Comparison of ENCODE assay signal across 23 cellular contexts in genomic region chr3:56762718-56763117, GRCh38. TPM values are rescaled to one million over a fixed set of nuclear protein-coding genes. Genes with fewer than 3 reads are reported as not detected.
DNase-seq lines count a peak whose midpoint lies in the region; ATAC-seq, FAIRE-seq and TF ChIP-seq lines count a peak whose summit lies in the region.
"Had no signal": no experiment of that assay in that cellular context is flagged by ENCODE, and none has a peak within 500 bp of the region (broad histone marks: within the 10 kb centered on the region; RNA-seq: fewer than 3 reads in every experiment).

No MANE protein-coding gene starts in this region.

- H3F3A ChIP-seq in SK-N-SH (replicated peaks; ENCODE audit: insufficient read depth) (no peaks in the 10 kb centered on the region), neural progenitor cell (ENCODE audit: low read depth) (peaks cover 4% of the 10 kb centered on the region)

- TF ChIP-seq EP300 in SK-N-SH (IDR thresholded peaks at IDR 0.05; ENCODE audit: borderline replicate concordance in 1 of 2, low read depth in 1 of 2, low read length in 1 of 2), result no peak

- WGBS in SK-N-SH (ENCODE audit: low lambda C conversion rate), result 100% methylated on average over 1 of the region's 1 CpG

- H3K4me3 ChIP-seq in SK-N-SH (ENCODE audit: low read depth in 2 of 2, low read length in 1 of 2), result no peak overlapping the region
- no peak overlapping the region for H3K4me3 ChIP-seq in CD8-positive, alpha-beta T cell (ENCODE audit: low read depth, low read length)
- no peak overlapping the region for H3K4me3 ChIP-seq in neural progenitor cell
- H3K4me3 ChIP-seq: A549, GM23248, mucosa of descending colon, spleen had no signal

- POLR2A ChIA-PET in SK-N-SH (lab: Yijun Ruan, JAX), result no interaction called here
- POLR2A ChIA-PET in CD8-positive, alpha-beta T cell (lab: Charles Lee), result interaction anchor here (0.9 kb wide), 1 partner anchor 36 kb away, joined by 3 read pairs; no protein-coding TSS in a partner anchor

- peak overlapping the region; percentile 90 for H3K27ac Mint-ChIP-seq in CD8-positive, alpha-beta T cell
- peak overlapping the region; percentile 64 for H3K27ac Mint-ChIP-seq in activated naive CD8-positive, alpha-beta T cell treated with anti-CD3 and anti-CD28 coated beads for 36 hours
- H3K27ac Mint-ChIP-seq in neural progenitor cell, result no peak overlapping the region
- H3K27ac Mint-ChIP-seq: dendritic cell treated with granulocyte-macrophage colony-stimulating factor and Interleukin-4, amounts not matched to agents 40 ng/mL and 50 ng/mL, for 4 days had no signal

- no peak for TF ChIP-seq RAD21 in SK-N-SH (IDR thresholded peaks at IDR 0.05; ENCODE audit: low read length)

- H3K79me2 ChIP-seq in SK-N-SH (ENCODE audit: insufficient read depth) (no peaks in the 10 kb centered on the region), neural progenitor cell (ENCODE audit: low read depth) (no peaks in the 10 kb centered on the region)

- H3K9me2 ChIP-seq in SK-N-SH, result no peaks in the 10 kb centered on the region

- H3K4me3 Mint-ChIP-seq in CD8-positive, alpha-beta T cell, result no peak overlapping the region
- no peak overlapping the region for H3K4me3 Mint-ChIP-seq in activated naive CD8-positive, alpha-beta T cell treated with anti-CD3 and anti-CD28 coated beads for 36 hours
- H3K4me3 Mint-ChIP-seq in neural progenitor cell, result no peak overlapping the region
- H3K4me3 Mint-ChIP-seq: activated CD4-positive, alpha-beta memory T cell treated with anti-CD3 and anti-CD28 coated beads for 36 hours; dendritic cell treated with granulocyte-macrophage colony-stimulating factor and Interleukin-4, amounts not matched to agents 40 ng/mL and 50 ng/mL, for 4 days had no signal

- CTCF ChIA-PET in SK-N-SH (lab: Yijun Ruan, JAX), result no interaction called here
- CTCF ChIA-PET in CD8-positive, alpha-beta T cell (lab: Charles Lee), result no interaction called here

- H4K20me1 ChIP-seq in SK-N-SH (ENCODE audit: insufficient read depth), result no peaks in the 10 kb centered on the region
- no peaks in the 10 kb centered on the region for H4K20me1 ChIP-seq in neural progenitor cell (ENCODE audit: low read depth)

- TF ChIP-seq CTCF in SK-N-SH (IDR thresholded peaks at IDR 0.05), result no peak
- no peak for TF ChIP-seq CTCF in CD8-positive, alpha-beta T cell (IDR thresholded peaks at IDR 0.05)
- TF ChIP-seq CTCF in neural progenitor cell (IDR thresholded peaks at IDR 0.05), result no peak
- TF ChIP-seq CTCF in D721Med (IDR thresholded peaks at IDR 0.05; ENCODE audit: insufficient read depth, missing control alignments), result no peak

- no peaks in the 10 kb centered on the region for H3K27me3 ChIP-seq in SK-N-SH (ENCODE audit: insufficient read depth)
- H3K27me3 ChIP-seq in CD8-positive, alpha-beta T cell (ENCODE audit: insufficient read depth, low read length), result no peaks in the 10 kb centered on the region
- H3K27me3 ChIP-seq in neural progenitor cell, result no peaks in the 10 kb centered on the region
- H3K27me3 ChIP-seq: neutrophil, spleen had no signal

- H3K9ac ChIP-seq in SK-N-SH, result no peak overlapping the region
- H3K9ac ChIP-seq in neural progenitor cell, result no peak overlapping the region
- H3K9ac ChIP-seq: GM23248 had no signal

- H3K4me1 ChIP-seq in SK-N-SH (ENCODE audit: control insufficient read depth in 1 of 2, insufficient read depth in 2 of 2, low read depth in 1 of 2, low read length in 1 of 2) (peaks cover 0 to 19% of the 10 kb centered on the region in 2 experiments; a peak in 3 of 4 replicates), neural progenitor cell (peaks cover 11% of the 10 kb centered on the region)
- H3K4me1 ChIP-seq in CD8-positive, alpha-beta T cell (ENCODE audit: insufficient read depth, low read length), result peaks cover 54% of the 10 kb centered on the region

- H3K27me3 Mint-ChIP-seq in CD8-positive, alpha-beta T cell (ENCODE audit: low read depth), result no peaks in the 10 kb centered on the region
- no peaks in the 10 kb centered on the region for H3K27me3 Mint-ChIP-seq in activated naive CD8-positive, alpha-beta T cell treated with anti-CD3 and anti-CD28 coated beads for 36 hours
- no peaks in the 10 kb centered on the region for H3K27me3 Mint-ChIP-seq in neural progenitor cell (ENCODE audit: insufficient read depth, low read depth)
- H3K27me3 Mint-ChIP-seq: activated CD4-positive, alpha-beta memory T cell treated with anti-CD3 and anti-CD28 coated beads for 36 hours; dendritic cell treated with granulocyte-macrophage colony-stimulating factor and Interleukin-4, amounts not matched to agents 40 ng/mL and 50 ng/mL, for 4 days had no signal

- H3K27ac ChIP-seq in SK-N-SH (ENCODE audit: low read depth in 2 of 2, low read length in 1 of 2) (peak overlapping the region; percentile 59 to 82; a peak in 3 of 4 replicates), neural progenitor cell (peak overlapping the region; percentile 8)
- H3K27ac ChIP-seq in CD8-positive, alpha-beta T cell (ENCODE audit: low read depth, low read length), result no peak overlapping the region
- H3K27ac ChIP-seq: A549, neutrophil, spleen, WERI-Rb-1 had no signal

- peaks cover 77% of the 10 kb centered on the region for H3K36me3 Mint-ChIP-seq in CD8-positive, alpha-beta T cell
- H3K36me3 Mint-ChIP-seq in activated naive CD8-positive, alpha-beta T cell treated with anti-CD3 and anti-CD28 coated beads for 36 hours, result peaks cover 67% of the 10 kb centered on the region
- no peaks in the 10 kb centered on the region for H3K36me3 Mint-ChIP-seq in neural progenitor cell

- no peak overlapping the region for H2AFZ ChIP-seq in SK-N-SH (ENCODE audit: low read depth)
- no peak overlapping the region for H2AFZ ChIP-seq in neural progenitor cell (replicated peaks)
- H2AFZ ChIP-seq: GM23248 had no signal

- H3K4me1 Mint-ChIP-seq in CD8-positive, alpha-beta T cell (ENCODE audit: low read depth), result peaks cover 79% of the 10 kb centered on the region
- H3K4me1 Mint-ChIP-seq in activated naive CD8-positive, alpha-beta T cell treated with anti-CD3 and anti-CD28 coated beads for 36 hours, result peaks cover 81% of the 10 kb centered on the region
- H3K4me1 Mint-ChIP-seq in neural progenitor cell, result peaks cover 8% of the 10 kb centered on the region

- H3K4me2 ChIP-seq in SK-N-SH (no peak overlapping the region; the same call in 1 of the 2 replicates), neural progenitor cell (peak overlapping the region; percentile 25)
- H3K4me2 ChIP-seq: A549 had no signal

- FAIRE-seq in D721Med (lab: Jason Lieb, UNC), result no peak
- FAIRE-seq: A549, bronchial epithelial cell, endothelial cell of umbilical vein had no signal

- H3K9me3 Mint-ChIP-seq in CD8-positive, alpha-beta T cell, result no peaks in the 10 kb centered on the region
- peaks cover 2% of the 10 kb centered on the region for H3K9me3 Mint-ChIP-seq in activated naive CD8-positive, alpha-beta T cell treated with anti-CD3 and anti-CD28 coated beads for 36 hours
- no peaks in the 10 kb centered on the region for H3K9me3 Mint-ChIP-seq in neural progenitor cell
- H3K9me3 Mint-ChIP-seq: activated CD4-positive, alpha-beta memory T cell treated with anti-CD3 and anti-CD28 coated beads for 36 hours; dendritic cell treated with granulocyte-macrophage colony-stimulating factor and Interleukin-4, amounts not matched to agents 40 ng/mL and 50 ng/mL, for 4 days had no signal

- intact Hi-C loops in CD8-positive, alpha-beta T cell (cut with DNase I, micrococcal nuclease), result no loop called here

- no peak for DNase-seq in SK-N-SH
- DNase-seq in CD8-positive, alpha-beta T cell, result no peak
- DNase-seq in activated naive CD8-positive, alpha-beta T cell treated with anti-CD3 and anti-CD28 coated beads for 36 hours, result no peak
- DNase-seq in neural progenitor cell (ENCODE audit: low spot score), result no peak
- DNase-seq in D721Med (ENCODE audit: insufficient read length, low spot score), result no peak
- no peak for DNase-seq in DMS153 treated with DMSO at 0.1 percent for 48 hours (lab: John Stamatoyannopoulos, UW; ENCODE audit: unreplicated experiment)
- DNase-seq: activated CD4-positive, alpha-beta memory T cell treated with anti-CD3 and anti-CD28 coated beads for 36 hours; mucosa of descending colon; NCI-H1417 treated with DMSO at 0.1 percent for 48 hours; NCI-H774; OCI-M1; SHP77; spleen; stimulated activated CD4-positive, alpha-beta T cell treated with anti-CD3 and anti-CD28 coated beads, Interleukin-4, amount 100 ng/mL, for 4 hours; WERI-Rb-1 had no signal

- ATAC-seq in SK-N-SH treated with all-trans-retinoic acid at 6 μM for 48 hours (no peak), GM19463 (IDR thresholded peaks at IDR 0.05; ENCODE audit: unreplicated experiment) (no peak)
- ATAC-seq in CD8-positive, alpha-beta T cell, result no peak
- ATAC-seq: A549 had no signal

- no peaks in the 10 kb centered on the region for H3K36me3 ChIP-seq in SK-N-SH (replicated peaks in 1 of 2; ENCODE audit: control insufficient read depth in 1 of 2, insufficient read depth in 2 of 2, low read length in 1 of 2)
- peaks cover 5% of the 10 kb centered on the region for H3K36me3 ChIP-seq in CD8-positive, alpha-beta T cell (ENCODE audit: insufficient read depth, low read length)
- no peaks in the 10 kb centered on the region for H3K36me3 ChIP-seq in neural progenitor cell
- H3K36me3 ChIP-seq: neutrophil, WERI-Rb-1 had no signal

- H3K9me3 ChIP-seq in SK-N-SH, result no peaks in the 10 kb centered on the region
- no peaks in the 10 kb centered on the region for H3K9me3 ChIP-seq in CD8-positive, alpha-beta T cell (ENCODE audit: low read length)
- H3K9me3 ChIP-seq in neural progenitor cell (ENCODE audit: low read depth), result no peaks in the 10 kb centered on the region
- H3K9me3 ChIP-seq: A549, mucosa of descending colon, neutrophil, spleen had no signal

RNA-seq across cellular contexts. Expression of gene ARHGEF3, which starts 39.0 kb away (rescaled TPM):
- 5.7 and 5.9 TPM in 2 replicates for polyA plus RNA-seq in SK-N-SH (2012; rRNA removed)
- 5.8 and 6.1 TPM in 2 replicates for polyA plus RNA-seq in SK-N-SH (2012; cell fraction: cytosol; rRNA removed)
- polyA plus RNA-seq in SK-N-SH (2012; cell fraction: nucleus; rRNA removed), result 7.0 and 7.1 TPM in 2 replicates
- total RNA-seq in CD8-positive, alpha-beta T cell, result 10 to 100 TPM; 38.8 to 39.9 TPM
- 10 to 100 TPM; 81.2 to 88.2 TPM for total RNA-seq in activated naive CD8-positive, alpha-beta T cell treated with anti-CD3 and anti-CD28 coated beads for 36 hours
- 0.52 and 2.9 TPM in 2 replicates for total RNA-seq in neural progenitor cell (ENCODE audit: low replicate concordance)

Comparison
In these comparisons a context has a peak if more than half of its experiments do, and no peak if none do; other contexts are left out.
1. RNA of gene ARHGEF3, which starts 39.0 kb away (total RNA-seq): 81.2 to 88.2 TPM in activated naive CD8-positive, alpha-beta T cell treated with anti-CD3 and anti-CD28 coated beads for 36 hours and 38.8 to 39.9 TPM in CD8-positive, alpha-beta T cell; 0.52 to 2.9 TPM in neural progenitor cell; every median in the first group is over 10 times any median in the second.